ENCODE assay signal across 8 cellular contexts in genomic region chr1:59296358-59297256, GRCh38. TPM values are rescaled to one million over a fixed set of nuclear protein-coding genes. Genes with fewer than 3 reads are reported as not detected.
DNase-seq lines count a peak whose midpoint lies in the region; ATAC-seq and TF ChIP-seq lines count a peak whose summit lies in the region.

Gene FGGY, plus strand, starts transcription at chr1:59297094. Its CDS starts 24,456 bp downstream, at chr1:59321550.

- peak within 1 kb of the TSS; percentile 98 for H2BK5ac ChIP-seq in IMR-90 (ENCODE audit: low read depth, low read length, poor library complexity, severe bottlenecking)

- DNase-seq in DMS114 treated with DMSO at 0.1 percent for 48 hours (lab: John Stamatoyannopoulos, UW; ENCODE audit: unreplicated experiment) (peak; percentile 96), IMR-90 (peak; percentile 98), OCI-M2 (lab: John Stamatoyannopoulos, UW; ENCODE audit: unreplicated experiment) (peak; percentile 69), activated T-cell treated with anti-CD3 and anti-CD28 coated beads for 48 hours (ENCODE audit: low read depth) (peak; percentile 80), epithelial cell of prostate (ENCODE audit: low read depth, low spot score) (peak; percentile 93), mucosa of gallbladder (ENCODE audit: low spot score) (peak; percentile 98)
- peak; percentile 78 for DNase-seq in stimulated activated CD8-positive, alpha-beta memory T cell treated with anti-CD3 and anti-CD28 coated beads, Interleukin-4, amount 100 ng/mL, for 24 hours (ENCODE audit: low read depth)

- in situ Hi-C loops in IMR-90 (cut with MboI; ENCODE audit: low sequenced_read_pairs), result loop anchor here (25.0 kb wide), 1 partner anchor 509 kb away; the partner anchor contains the start of gene JUN

- ATAC-seq in GM21529 (IDR thresholded peaks at IDR 0.05; ENCODE audit: unreplicated experiment) (peak; percentile 92), IMR-90 (ENCODE audit: low read depth) (peak; percentile 93)

- TF ChIP-seq RAD21 in IMR-90 (IDR thresholded peaks at IDR 0.05; ENCODE audit: low read length), result peak; percentile 29; the same call in 1 of the 2 replicates

- H3K23ac ChIP-seq in IMR-90 (ENCODE audit: low read depth, low read length), result peak within 1 kb of the TSS; percentile 98

- H3K9me3 ChIP-seq in IMR-90 (ENCODE audit: control insufficient read depth, insufficient read depth, low read length), result no peaks in the 10 kb centered on the region

- peak within 1 kb of the TSS; percentile 99 for H3K18ac ChIP-seq in IMR-90 (ENCODE audit: low read depth, low read length)

- H3K4me2 ChIP-seq in IMR-90 (ENCODE audit: low read depth, low read length), result peak within 1 kb of the TSS; percentile 89

- intact Hi-C loops in IMR-90 (cut with micrococcal nuclease), result loop anchor here (1.0 to 10.0 kb wide), 7 partner anchors 146 to 651 kb away; no protein-coding TSS in a partner anchor

- peak within 1 kb of the TSS; percentile 60 for H2BK15ac ChIP-seq in IMR-90 (ENCODE audit: low read depth, low read length)

- TF ChIP-seq POLR2A in IMR-90 (IDR thresholded peaks at IDR 0.05; ENCODE audit: low read depth, low read length), result peak; percentile 84

- H2AK9ac ChIP-seq in IMR-90 (replicated peaks; ENCODE audit: low read depth, low read length, poor library complexity), result peak within 1 kb of the TSS; percentile 99

- H3K4me1 ChIP-seq in IMR-90 (ENCODE audit: control insufficient read depth, insufficient read depth, low read length), result peaks cover 6% of the 10 kb centered on the region

- dilution Hi-C loops in IMR-90 (cut with HindIII; ENCODE audit: low sequenced_read_pairs, unreplicated experiment), result no loop called here

- CTCF ChIA-PET in IMR-90 (lab: Yijun Ruan, JAX), result interaction anchor here (1.1 kb wide), 1 partner anchor 402 kb away, joined by 3 read pairs; no protein-coding TSS in a partner anchor

- H3K79me1 ChIP-seq in IMR-90 (ENCODE audit: low read depth in 1 of 2, low read length in 2 of 2), result peaks cover 6 to 14% of the 10 kb centered on the region in 2 experiments; a peak in 2 of 4 replicates

- no peak for TF ChIP-seq CTCF in IMR-90 (conservative IDR thresholded peaks at IDR 0.05; ENCODE audit: low read depth, low read length)

- peak within 1 kb of the TSS; percentile 86 for H2BK120ac ChIP-seq in IMR-90 (ENCODE audit: low read depth, low read length)

- peak within 1 kb of the TSS; percentile 99 for H3K4ac ChIP-seq in IMR-90 (ENCODE audit: low read depth, low read length)

- H2AK5ac ChIP-seq in IMR-90 (ENCODE audit: low read depth, low read length), result peak within 1 kb of the TSS; percentile 89

- no peaks in the 10 kb centered on the region for H4K20me1 ChIP-seq in IMR-90 (ENCODE audit: insufficient read depth, low read length)

- peak within 1 kb of the TSS; percentile 74 for H3K4me3 ChIP-seq in IMR-90 (ENCODE audit: insufficient read depth, low read depth, low read length)

- H3K56ac ChIP-seq in IMR-90 (ENCODE audit: extremely low read depth, insufficient read depth, low read length), result peak within 1 kb of the TSS; percentile 99

- no TSS peak for BruUV-seq in IMR-90 (replicated peaks; lab: Mats Ljungman, UMichigan)

- peak within 1 kb of the TSS; percentile 99 for H3K14ac ChIP-seq in IMR-90 (replicated peaks; ENCODE audit: low read depth, low read length)

- H3K27me3 ChIP-seq in IMR-90 (ENCODE audit: control insufficient read depth, insufficient read depth, low read length), result no peaks in the 10 kb centered on the region

- no peaks in the 10 kb centered on the region for H3K36me3 ChIP-seq in IMR-90 (ENCODE audit: control insufficient read depth, insufficient read depth, low read length)

- H3K9me1 ChIP-seq in IMR-90 (ENCODE audit: insufficient read depth, low read length), result peaks cover 5% of the 10 kb centered on the region; the same call in 1 of the 2 replicates

- H3K27ac ChIP-seq in IMR-90 (ENCODE audit: insufficient read depth, low read length), result peak within 1 kb of the TSS; percentile 99
- peak within 1 kb of the TSS; percentile 86 for H3K27ac ChIP-seq in epithelial cell of prostate

- peak within 1 kb of the TSS; percentile 91 to 100 for H4K8ac ChIP-seq in IMR-90 (ENCODE audit: low read depth in 2 of 2, low read length in 2 of 2)

- peak within 1 kb of the TSS; percentile 66; the same call in 1 of the 2 replicates for H2BK20ac ChIP-seq in IMR-90 (ENCODE audit: low read depth, low read length)

- H4K5ac ChIP-seq in IMR-90 (ENCODE audit: low read depth, low read length), result peak within 1 kb of the TSS; percentile 96

- H2AFZ ChIP-seq in IMR-90 (replicated peaks; ENCODE audit: low read length, poor library complexity), result peak within 1 kb of the TSS; percentile 97

- WGBS in IMR-90 (ENCODE audit: extremely low coverage in 2 of 2, insufficient read length in 1 of 2), 2 experiments, result 0% methylated on average over 17 of the region's 78 CpGs; no CpG with 5 or more reads in 1 of the 2 experiments

- H4K91ac ChIP-seq in IMR-90 (ENCODE audit: insufficient read depth, low read depth, low read length), result peak within 1 kb of the TSS; percentile 95

- H3K9ac ChIP-seq in IMR-90 (ENCODE audit: low read depth, low read length), result peak within 1 kb of the TSS; percentile 99

- POLR2A ChIA-PET in IMR-90 (lab: Charles Lee; ENCODE audit: unreplicated experiment), result interaction anchor here (0.6 kb wide), 1 partner anchor 146 kb away, joined by 3 read pairs; no protein-coding TSS in a partner anchor

TF ChIP-seq in IMR-90, 13 proteins besides CTCF, POLR2A, EP300 and RAD21:
- peak; percentile 95 for TF ChIP-seq MAZ (IDR thresholded peaks at IDR 0.05; ENCODE audit: borderline replicate concordance, low read depth, low read length)
- peak; percentile 96 for TF ChIP-seq USF2 (IDR thresholded peaks at IDR 0.05; ENCODE audit: low read depth, low read length)
- no peak for TF ChIP-seq CEBPB (IDR thresholded peaks at IDR 0.05; ENCODE audit: low read depth, low read length)
- no peak for TF ChIP-seq BHLHE40 (IDR thresholded peaks at IDR 0.05; ENCODE audit: low read depth, low read length)
- TF ChIP-seq FOS (IDR thresholded peaks at IDR 0.05; ENCODE audit: low read depth, low read length), result 0 out of 2 replicates have a peak, but pooled peaks have one; percentile 16
- TF ChIP-seq RFX5 (IDR thresholded peaks at IDR 0.05; ENCODE audit: low read depth, low read length), result no peak
- TF ChIP-seq MXI1 (IDR thresholded peaks at IDR 0.05; ENCODE audit: borderline replicate concordance, low read depth, low read length), result 0 out of 2 replicates have a peak, but pooled peaks have one; percentile 31
- TF ChIP-seq MAFK (IDR thresholded peaks at IDR 0.05; ENCODE audit: low read depth, low read length), result no peak
- TF ChIP-seq SMC3 (IDR thresholded peaks at IDR 0.05; ENCODE audit: low read depth, low read length), result peak; percentile 2; the same call in 1 of the 2 replicates

RNA-seq across cellular contexts. Expression of gene FGGY, which starts in this region (rescaled TPM):
- 12.8 and 14.0 TPM in 2 replicates for total RNA-seq in IMR-90 (2012; rRNA removed)
- polyA plus RNA-seq in IMR-90 (2012; rRNA removed), result 5.6 TPM in 2 replicates
- 4.3 and 6.0 TPM in 2 replicates for polyA plus RNA-seq in IMR-90 (2012; cell fraction: cytosol; rRNA removed)
- polyA plus RNA-seq in IMR-90 (2012; cell fraction: nucleus; rRNA removed; ENCODE audit: low replicate concordance), result 2.6 and 7.4 TPM in 2 replicates
- 36.4 TPM for total RNA-seq in mucosa of gallbladder

Comparison
In these comparisons a context has a peak if more than half of its experiments do, and no peak if none do; other contexts are left out.
1. Peak in every context shown above with its lines: DNase-seq, ATAC-seq, H3K4me3 ChIP-seq and H3K27ac ChIP-seq.